In the genomic region with DNA sequence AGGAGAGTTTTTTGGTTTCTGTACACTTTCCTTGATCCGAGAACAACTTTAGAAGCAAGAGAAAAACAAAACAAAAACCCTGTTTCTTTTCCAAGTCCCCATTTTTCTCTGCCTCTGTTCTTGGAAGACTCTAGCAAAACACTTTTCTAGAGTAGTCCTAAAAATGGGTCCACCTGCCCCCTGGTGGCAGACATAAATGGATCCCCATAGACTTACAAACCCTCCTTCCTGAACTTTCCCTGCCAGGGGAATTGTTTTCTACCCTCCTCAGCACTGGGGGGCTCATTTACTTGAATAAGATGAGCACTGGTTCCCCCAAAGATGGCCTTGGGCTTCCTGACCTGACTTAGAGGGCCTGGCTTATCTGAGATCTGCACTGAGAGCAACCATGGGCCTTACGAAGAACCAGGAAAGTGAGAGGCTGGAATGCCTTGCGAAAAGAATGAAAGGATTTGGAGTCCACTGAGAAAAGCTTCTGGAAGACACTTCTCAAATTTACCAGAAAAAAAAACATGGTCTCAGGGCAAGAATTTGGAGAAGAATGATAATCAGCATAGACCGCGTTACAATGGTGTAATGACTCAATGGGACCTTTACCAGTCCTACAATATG, we compare ENCODE assay signal across 8 cellular contexts. TPM values are rescaled to one million over a fixed set of nuclear protein-coding genes. Genes with fewer than 3 reads are reported as not detected.
DNase-seq lines count a peak whose midpoint lies in the region; ATAC-seq and TF ChIP-seq lines count a peak whose summit lies in the region.

No MANE protein-coding gene starts in this region.

- H3K4me1 Mint-ChIP-seq in activated naive CD8-positive, alpha-beta T cell treated with anti-CD3 and anti-CD28 coated beads for 36 hours, result no peaks in the 10 kb centered on the region

- H3K27ac ChIP-seq in lower lobe of right lung (peak overlapping the region; percentile 34), vagina (no peak overlapping the region)
- H3K27ac ChIP-seq in effector memory CD4-positive, alpha-beta T cell (ENCODE audit: insufficient read depth, low read length, poor library complexity, severe bottlenecking), result no peak overlapping the region

- TF ChIP-seq POLR2A in vagina (IDR thresholded peaks at IDR 0.05), result no peak

- no peaks in the 10 kb centered on the region for H3K4me1 ChIP-seq in lower lobe of right lung
- H3K4me1 ChIP-seq in vagina, result no peaks in the 10 kb centered on the region
- no peaks in the 10 kb centered on the region for H3K4me1 ChIP-seq in effector memory CD4-positive, alpha-beta T cell (ENCODE audit: control insufficient read depth, insufficient read depth, low read length, poor library complexity, severe bottlenecking)

- H3K27ac Mint-ChIP-seq in activated naive CD8-positive, alpha-beta T cell treated with anti-CD3 and anti-CD28 coated beads for 36 hours, result no peak overlapping the region

- H3K36me3 Mint-ChIP-seq in activated naive CD8-positive, alpha-beta T cell treated with anti-CD3 and anti-CD28 coated beads for 36 hours, result no peaks in the 10 kb centered on the region

- H3K9me3 ChIP-seq in lower lobe of right lung (no peaks in the 10 kb centered on the region), vagina (no peaks in the 10 kb centered on the region)
- H3K9me3 ChIP-seq in effector memory CD4-positive, alpha-beta T cell (ENCODE audit: control insufficient read depth, low read length), result no peaks in the 10 kb centered on the region

- H3K27me3 ChIP-seq in lower lobe of right lung (ENCODE audit: low read depth), result no peaks in the 10 kb centered on the region
- H3K27me3 ChIP-seq in vagina, result no peaks in the 10 kb centered on the region
- no peaks in the 10 kb centered on the region for H3K27me3 ChIP-seq in effector memory CD4-positive, alpha-beta T cell (replicated peaks; ENCODE audit: control insufficient read depth, insufficient read depth, low read length, poor library complexity, severe bottlenecking)

- no peak overlapping the region for H3K4me3 Mint-ChIP-seq in activated naive CD8-positive, alpha-beta T cell treated with anti-CD3 and anti-CD28 coated beads for 36 hours

- peaks cover 13% of the 10 kb centered on the region for H3K27me3 Mint-ChIP-seq in activated naive CD8-positive, alpha-beta T cell treated with anti-CD3 and anti-CD28 coated beads for 36 hours

- H3K4me3 ChIP-seq in HFF-Myc (replicated peaks; ENCODE audit: low read depth, low read length), result no peak overlapping the region
- no peak overlapping the region for H3K4me3 ChIP-seq in lower lobe of right lung
- H3K4me3 ChIP-seq in vagina, result no peak overlapping the region
- no peak overlapping the region for H3K4me3 ChIP-seq in effector memory CD4-positive, alpha-beta T cell (ENCODE audit: insufficient read depth, low read depth, low read length, poor library complexity, severe bottlenecking)

- H3K9me3 Mint-ChIP-seq in activated naive CD8-positive, alpha-beta T cell treated with anti-CD3 and anti-CD28 coated beads for 36 hours, result no peaks in the 10 kb centered on the region

- TF ChIP-seq CTCF in HFF-Myc (IDR thresholded peaks at IDR 0.05; ENCODE audit: low read depth, low read length, missing control alignments), result peak; percentile 68
- TF ChIP-seq CTCF in lower lobe of right lung (IDR thresholded peaks at IDR 0.05), result peak; percentile 28
- no peak for TF ChIP-seq CTCF in vagina (IDR thresholded peaks at IDR 0.05)

- DNase-seq in COLO668 (lab: John Stamatoyannopoulos, UW; ENCODE audit: unreplicated experiment) (peak; percentile 32), HFF-Myc (ENCODE audit: extremely low read depth, low read depth) (no peak), lower lobe of right lung (no peak), vagina (ENCODE audit: extremely low spot score in 2 of 2) (no peak)
- DNase-seq in activated naive CD8-positive, alpha-beta T cell treated with anti-CD3 and anti-CD28 coated beads for 36 hours, result peak; percentile 4
- DNase-seq in effector memory CD4-positive, alpha-beta T cell, result no peak

- H3K36me3 ChIP-seq in lower lobe of right lung, result no peaks in the 10 kb centered on the region
- H3K36me3 ChIP-seq in vagina, result no peaks in the 10 kb centered on the region
- H3K36me3 ChIP-seq in effector memory CD4-positive, alpha-beta T cell (ENCODE audit: control insufficient read depth, insufficient read depth, low read length), result no peaks in the 10 kb centered on the region

- intact Hi-C loops in lower lobe of right lung (cut with DNase I) (no loop called here), vagina (cut with DNase I) (no loop called here)

- ATAC-seq in lower lobe of right lung, result no peak
- no peak for ATAC-seq in GM19397 (IDR thresholded peaks at IDR 0.05; ENCODE audit: unreplicated experiment)
- no peak for ATAC-seq in GM18511 (IDR thresholded peaks at IDR 0.05; ENCODE audit: unreplicated experiment)

RNA-seq across cellular contexts. Expression of a gene that starts 48.0 kb away (rescaled TPM):
- total RNA-seq in activated naive CD8-positive, alpha-beta T cell treated with anti-CD3 and anti-CD28 coated beads for 36 hours, result 1 to 10 TPM; 7.4 to 9.7 TPM
- 14.7 TPM for total RNA-seq in lower lobe of right lung
- 2.9 TPM for total RNA-seq in vagina

Comparison
In these comparisons a context has a peak if more than half of its experiments do, and no peak if none do; other contexts are left out.
1. DNase-seq: peak in COLO668 (single experiment) and activated naive CD8-positive, alpha-beta T cell treated with anti-CD3 and anti-CD28 coated beads for 36 hours (single experiment); none in HFF-Myc (single experiment), lower lobe of right lung (single experiment), vagina (0 of 2) and effector memory CD4-positive, alpha-beta T cell (0 of 3).
2. CTCF ChIP-seq: peak in HFF-Myc (single experiment) and lower lobe of right lung (single experiment); none in vagina (0 of 3).